ENCODE assay signal across 17 cellular contexts in the genomic region with DNA sequence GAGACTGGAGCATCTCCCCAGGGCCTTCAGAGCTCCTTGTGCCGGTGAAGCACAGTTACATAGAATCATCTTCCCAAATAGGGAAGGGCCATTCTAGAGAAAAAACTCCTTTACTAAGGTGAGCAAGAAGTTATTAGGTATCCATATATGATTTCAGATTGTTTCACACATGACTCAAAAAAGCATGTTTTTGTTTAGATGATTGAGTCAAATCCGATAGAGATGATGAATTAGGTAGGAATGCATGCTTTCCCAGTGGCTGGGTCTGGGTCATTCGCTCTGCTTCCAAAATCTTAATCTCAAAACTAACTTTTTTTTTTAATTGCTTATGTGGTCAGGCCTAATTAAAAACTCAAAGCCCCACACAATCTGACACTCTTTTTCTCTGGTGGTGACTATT. TPM values are rescaled to one million over a fixed set of nuclear protein-coding genes. Genes with fewer than 3 reads are reported as not detected.
"Had no signal": no experiment of that assay in that cellular context is flagged by ENCODE, and none has a peak within 500 bp of the region (broad histone marks: within the 10 kb centered on the region; RNA-seq: fewer than 3 reads in every experiment).

No MANE protein-coding gene starts in this region.

- H3K36me3 ChIP-seq: neural progenitor cell, upper lobe of right lung had no signal

- H2AFZ ChIP-seq: neural progenitor cell had no signal

- H3K9me3 ChIP-seq: upper lobe of right lung had no signal

- H3K27ac ChIP-seq: coronary artery, neural progenitor cell, upper lobe of right lung had no signal

- H3K4me1 ChIP-seq: neural progenitor cell, upper lobe of right lung had no signal

- DNase-seq: activated CD4-positive, alpha-beta T cell treated with anti-CD3 and anti-CD28 coated beads, Interleukin-2, amount 50 U/mL, for 4 hours; activated T-cell treated with anti-CD3 and anti-CD28 coated beads, Interleukin-2, amount 50 U/mL, for 1 hour; anterior cingulate cortex; effector CD4-positive, alpha-beta T cell; hippocampal formation; retina; stimulated activated CD4-positive, alpha-beta T cell treated with anti-CD3 and anti-CD28 coated beads, Interleukin-15, amount 100 ng/mL, for 24 hours; stimulated activated CD4-positive, alpha-beta T cell treated with anti-CD3 and anti-CD28 coated beads, Interleukin-4, amount 100 ng/mL, for 24 hours; upper lobe of right lung had no signal

- H3K4me3 ChIP-seq: coronary artery, neural progenitor cell, upper lobe of right lung had no signal

- H3K4me2 ChIP-seq: neural progenitor cell had no signal

- H3K27me3 ChIP-seq: neural progenitor cell, upper lobe of right lung had no signal

- H3K9ac ChIP-seq: neural progenitor cell had no signal

RNA-seq across cellular contexts. Expression of gene NT5C1B, which starts 3.8 kb away (rescaled TPM):
- total RNA-seq: glomerular endothelial cell; lower leg skin; myocyte; skeletal muscle tissue; T-helper 2 cell treated with Interferon-gamma antibody and Interleukin-4, amounts not matched to agents 100 ng/mL and 5 ng/mL, for 36 hours; temporal lobe; upper lobe of right lung had no signal
